In the genomic region with DNA sequence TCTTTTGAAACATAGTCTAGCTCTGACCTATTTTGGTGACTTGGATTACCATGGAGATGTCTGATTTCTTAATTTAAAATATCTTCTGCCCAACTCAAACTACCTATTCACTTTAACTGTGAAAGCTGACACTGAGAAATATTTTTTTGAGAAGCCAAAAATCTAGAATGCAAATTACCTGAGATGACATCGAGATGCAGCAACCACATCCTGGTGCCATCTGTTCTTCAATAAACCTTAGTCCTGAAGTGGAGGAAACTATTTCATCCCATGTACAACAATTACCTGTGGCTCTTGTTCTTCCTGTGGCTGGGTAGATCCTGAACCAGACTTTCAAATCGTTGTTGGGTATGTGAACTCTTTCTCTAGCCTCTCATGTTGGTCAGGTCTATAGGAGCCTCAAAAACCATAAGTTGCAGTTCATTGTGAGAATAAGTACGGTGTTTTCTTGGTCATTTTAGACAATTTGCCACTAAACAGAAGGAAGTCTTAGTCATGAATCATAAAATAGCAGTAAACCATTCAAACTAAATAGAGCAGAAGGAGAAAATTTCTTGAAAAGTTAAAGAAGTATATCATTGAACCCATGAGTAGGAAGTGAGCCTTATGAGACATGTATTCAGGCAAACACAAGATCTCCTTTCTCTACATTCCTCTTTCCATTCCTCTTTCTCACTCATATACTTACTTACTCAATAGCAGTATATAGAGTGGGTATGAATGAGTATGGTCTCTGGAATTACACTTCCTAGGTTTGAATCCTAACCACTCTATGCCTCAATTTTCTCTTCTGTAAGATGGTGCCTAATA, we compare ENCODE assay signal across 26 cellular contexts.
DNase-seq lines count a peak whose midpoint lies in the region; ATAC-seq, FAIRE-seq and TF ChIP-seq lines count a peak whose summit lies in the region.
"Had no signal": no experiment of that assay in that cellular context is flagged by ENCODE, and none has a peak within 500 bp of the region (broad histone marks: within the 10 kb centered on the region; RNA-seq: fewer than 3 reads in every experiment).

No MANE protein-coding gene starts in this region.

- no peaks in the 10 kb centered on the region for H3F3A ChIP-seq in DOHH2 (ENCODE audit: control insufficient read depth, insufficient read depth)

- no peak overlapping the region for H3K27ac Mint-ChIP-seq in astrocyte (ENCODE audit: unreplicated experiment)
- H3K27ac Mint-ChIP-seq: activated naive CD8-positive, alpha-beta T cell treated with anti-CD3 and anti-CD28 coated beads, Interleukin-2, amount 50 U/mL, for 24 hours; brain; H9; memory B cell; T-helper 1 cell treated with Interleukin-12 subunit alpha and Interleukin-12 subunit beta and Interleukin-4 antibody, amounts not matched to agents 30 μg/mL and 1 μg/mL, for 36 hours had no signal

- H3K9ac ChIP-seq in astrocyte (ENCODE audit: low read length): no peak overlapping the region

- H3K27ac ChIP-seq in DOHH2 (ENCODE audit: low read depth, low read length) (0 out of 2 replicates have a peak overlapping the region, but pooled peaks have one; percentile 4), astrocyte (ENCODE audit: low read depth, low read length) (no peak overlapping the region), vagina (no peak overlapping the region)
- H3K27ac ChIP-seq: RWPE1, SK-N-MC, skin epidermis, upper lobe of left lung had no signal

- no peaks in the 10 kb centered on the region for H3K36me3 ChIP-seq in DOHH2 (ENCODE audit: control insufficient read depth, low read length)
- H3K36me3 ChIP-seq in astrocyte (ENCODE audit: insufficient read depth, low read length): no peaks in the 10 kb centered on the region
- H3K36me3 ChIP-seq in vagina: no peaks in the 10 kb centered on the region
- H3K36me3 ChIP-seq: BE2C, upper lobe of left lung had no signal

- intact Hi-C loops in vagina (cut with DNase I): no loop called here

- no peak for TF ChIP-seq POLR2A in vagina (IDR thresholded peaks at IDR 0.05)

- TF ChIP-seq CTCF in DOHH2 (IDR thresholded peaks at IDR 0.05; ENCODE audit: low read depth, low read length, poor library complexity, severe bottlenecking) (no peak), astrocyte (IDR thresholded peaks at IDR 0.05; ENCODE audit: insufficient read depth, low read depth, low read length) (no peak), vagina (IDR thresholded peaks at IDR 0.05) (no peak), GM10266 (IDR thresholded peaks at IDR 0.05; ENCODE audit: control insufficient read depth, insufficient read depth, low read depth, missing control alignments) (no peak)

- H3K27me3 Mint-ChIP-seq in astrocyte (ENCODE audit: low read depth, unreplicated experiment): no peaks in the 10 kb centered on the region

- H3K4me1 ChIP-seq in DOHH2 (ENCODE audit: control insufficient read depth, low read length) (peaks cover 20% of the 10 kb centered on the region), astrocyte (ENCODE audit: insufficient read depth, low read length) (peaks cover 18% of the 10 kb centered on the region), vagina (peaks cover 13% of the 10 kb centered on the region)
- H3K4me1 ChIP-seq: BE2C, upper lobe of left lung had no signal

- FAIRE-seq in astrocyte (lab: Jason Lieb, UNC): peak; percentile 65

- ATAC-seq in GM18868 (IDR thresholded peaks at IDR 0.05; ENCODE audit: unreplicated experiment) (peak; percentile 49), HG03175 (IDR thresholded peaks at IDR 0.05; ENCODE audit: unreplicated experiment) (peak; percentile 45)
- ATAC-seq: activated naive CD8-positive, alpha-beta T cell treated with anti-CD3 and anti-CD28 coated beads, Interleukin-2, amount 50 U/mL, for 24 hours had no signal

- H3K4me2 ChIP-seq in DOHH2 (ENCODE audit: low read length) (peak overlapping the region; percentile 41), astrocyte (ENCODE audit: low read length) (no peak overlapping the region)

- no peaks in the 10 kb centered on the region for H3K27me3 ChIP-seq in DOHH2 (ENCODE audit: control insufficient read depth, low read length)
- H3K27me3 ChIP-seq in astrocyte (ENCODE audit: insufficient read depth, low read length): no peaks in the 10 kb centered on the region
- H3K27me3 ChIP-seq in vagina: no peaks in the 10 kb centered on the region
- H3K27me3 ChIP-seq: BE2C, upper lobe of left lung had no signal

- DNase-seq in astrocyte (ENCODE audit: low read depth) (no peak), vagina (ENCODE audit: extremely low spot score in 2 of 2) (no peak), GM10266 (ENCODE audit: extremely low spot score) (no peak), DMS79 treated with DMSO at 0.1 percent for 48 hours (lab: John Stamatoyannopoulos, UW) (no peak)
- no peak for DNase-seq in activated CD4-positive, alpha-beta T cell treated with anti-CD3 and anti-CD28 coated beads, Interleukin-2, amount 50 U/mL, for 4 hours
- DNase-seq: activated gamma-delta T cell treated with Interleukin-2 at 50 U/mL for 16 hours; activated naive CD8-positive, alpha-beta T cell treated with anti-CD3 and anti-CD28 coated beads, Interleukin-2, amount 50 U/mL, for 24 hours; activated T-cell treated with anti-CD3 and anti-CD28 coated beads, Interleukin-2, amount 50 U/mL, for 1 hour; BE2C; DMS79; H9; head of caudate nucleus; left cardiac atrium; NCI-H1694; NCI-H526 treated with DMSO at 0.1 percent for 48 hours; substantia nigra; upper lobe of left lung had no signal

- H3K9me3 ChIP-seq in DOHH2 (ENCODE audit: control insufficient read depth, insufficient read depth, low read length): no peaks in the 10 kb centered on the region
- H3K9me3 ChIP-seq in astrocyte (ENCODE audit: insufficient read depth, low read depth, low read length): no peaks in the 10 kb centered on the region
- H3K9me3 ChIP-seq in vagina: no peaks in the 10 kb centered on the region
- H3K9me3 ChIP-seq: BE2C, upper lobe of left lung had no signal

- H3K79me2 ChIP-seq in DOHH2 (ENCODE audit: control insufficient read depth, low read length) (no peaks in the 10 kb centered on the region), astrocyte (ENCODE audit: insufficient read depth, low read length) (no peaks in the 10 kb centered on the region)

- peaks cover 20% of the 10 kb centered on the region for H3K4me1 Mint-ChIP-seq in astrocyte (ENCODE audit: low read depth, unreplicated experiment)
- H3K4me1 Mint-ChIP-seq: activated naive CD8-positive, alpha-beta T cell treated with anti-CD3 and anti-CD28 coated beads, Interleukin-2, amount 50 U/mL, for 24 hours had no signal

- no peak overlapping the region for H2AFZ ChIP-seq in astrocyte (ENCODE audit: low read depth, low read length)

- H3K9me3 Mint-ChIP-seq in astrocyte (ENCODE audit: unreplicated experiment): no peaks in the 10 kb centered on the region
- H3K9me3 Mint-ChIP-seq: activated naive CD8-positive, alpha-beta T cell treated with anti-CD3 and anti-CD28 coated beads, Interleukin-2, amount 50 U/mL, for 24 hours; H9; memory B cell; T-helper 1 cell treated with Interleukin-12 subunit alpha and Interleukin-12 subunit beta and Interleukin-4 antibody, amounts not matched to agents 30 μg/mL and 1 μg/mL, for 36 hours had no signal

- H4K20me1 ChIP-seq in DOHH2 (ENCODE audit: control insufficient read depth, insufficient read depth, low read depth, low read length) (no peaks in the 10 kb centered on the region), astrocyte (ENCODE audit: insufficient read depth, low read length) (no peaks in the 10 kb centered on the region)

- no peaks in the 10 kb centered on the region for H3K36me3 Mint-ChIP-seq in astrocyte (ENCODE audit: low read depth, unreplicated experiment)
- H3K36me3 Mint-ChIP-seq: brain, memory B cell had no signal

- no peaks in the 10 kb centered on the region for H3K9me2 ChIP-seq in DOHH2 (replicated peaks; ENCODE audit: control insufficient read depth, low read length)

- H3K4me3 ChIP-seq in DOHH2 (ENCODE audit: low read length) (no peak overlapping the region), astrocyte (ENCODE audit: insufficient read depth, low read depth, low read length) (no peak overlapping the region), vagina (no peak overlapping the region)
- H3K4me3 ChIP-seq: SK-N-MC, skin epidermis, upper lobe of left lung had no signal

- no peak overlapping the region for H3K4me3 Mint-ChIP-seq in astrocyte (ENCODE audit: unreplicated experiment)
- H3K4me3 Mint-ChIP-seq: activated naive CD8-positive, alpha-beta T cell treated with anti-CD3 and anti-CD28 coated beads, Interleukin-2, amount 50 U/mL, for 24 hours; brain; H9; memory B cell; T-helper 1 cell treated with Interleukin-12 subunit alpha and Interleukin-12 subunit beta and Interleukin-4 antibody, amounts not matched to agents 30 μg/mL and 1 μg/mL, for 36 hours had no signal
